Comparison of ENCODE assay signal across 8 cellular contexts in the genomic region with DNA sequence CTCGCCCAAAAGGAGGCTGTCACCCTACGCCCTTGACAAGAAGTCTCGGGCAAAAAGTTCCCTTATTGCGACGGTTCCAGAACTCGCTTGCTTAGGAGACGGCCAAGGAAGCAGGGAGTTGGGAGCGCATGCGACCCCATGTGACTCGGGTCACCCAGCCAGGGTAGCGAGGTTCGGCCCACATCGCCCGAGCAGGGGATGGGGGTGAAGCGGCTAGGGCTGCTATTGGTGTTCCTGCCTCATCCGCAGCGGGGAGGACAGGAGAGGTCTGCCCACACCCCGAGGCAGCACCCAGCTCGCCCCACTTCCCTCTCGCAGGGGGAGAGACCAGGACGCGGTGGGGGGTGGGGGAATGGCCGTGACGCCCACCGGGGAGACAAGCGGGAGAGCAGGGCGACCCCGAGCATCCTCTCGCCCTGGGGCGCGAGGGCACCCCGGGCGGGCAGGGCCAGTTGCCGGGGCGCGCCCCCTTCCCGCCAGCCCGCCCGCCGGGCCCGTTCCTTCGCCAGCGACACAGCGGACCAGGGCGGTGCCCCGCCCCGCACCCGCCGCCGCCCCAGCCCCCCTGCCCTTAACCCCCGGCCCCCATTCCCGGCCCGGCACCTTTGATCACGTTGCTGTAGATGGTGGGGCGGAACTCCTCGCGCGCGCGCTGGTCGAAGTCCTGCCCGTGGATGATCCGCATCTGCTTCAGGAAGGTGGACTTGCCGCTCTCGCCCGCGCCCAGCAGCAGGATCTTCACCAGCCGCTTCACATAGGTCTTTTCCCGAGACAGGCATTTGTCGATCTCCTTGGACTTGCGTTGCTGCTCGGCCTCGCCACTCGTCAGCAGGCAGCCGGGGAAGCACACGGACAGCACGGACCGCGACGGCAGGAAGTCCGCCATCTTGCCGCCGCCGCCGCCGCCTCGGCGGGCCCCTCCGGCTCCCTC. TPM values are rescaled to one million over a fixed set of nuclear protein-coding genes. Genes with fewer than 3 reads are reported as not detected.
A peak's percentile ranks its signal among the peaks of the same experiment; 100 is the strongest.
DNase-seq lines count a peak whose midpoint lies in the region; ATAC-seq and TF ChIP-seq lines count a peak whose summit lies in the region.

No MANE protein-coding gene starts in this region.

- peak overlapping the region; percentile 92 for H3K27ac ChIP-seq in trophoblast cell (ENCODE audit: low read depth, low read length)
- H3K27ac ChIP-seq in vagina, result peak overlapping the region; percentile 99

- peak overlapping the region; percentile 97 for H2BK120ac ChIP-seq in trophoblast cell (ENCODE audit: insufficient read depth, low read length, poor library complexity)

- H3K79me2 ChIP-seq in trophoblast cell (ENCODE audit: control insufficient read depth, insufficient read depth, low read length, poor library complexity), result peaks cover 16% of the 10 kb centered on the region

- peak overlapping the region; percentile 85 for H3K4me3 ChIP-seq in AG04449 (ENCODE audit: low read depth, low read length)
- peak overlapping the region; percentile 91 for H3K4me3 ChIP-seq in adipocyte (ENCODE audit: low read length)
- H3K4me3 ChIP-seq in trophoblast cell (ENCODE audit: low read depth, low read length), result peak overlapping the region; percentile 90
- peak overlapping the region; percentile 77 to 85 for H3K4me3 ChIP-seq in vagina

- H3K79me1 ChIP-seq in trophoblast cell (ENCODE audit: low read length), result peaks cover 23% of the 10 kb centered on the region

- ATAC-seq in GM18517 (IDR thresholded peaks at IDR 0.05; ENCODE audit: unreplicated experiment) (peak; percentile 28), HG03097 (IDR thresholded peaks at IDR 0.05; ENCODE audit: low FRiP score, unreplicated experiment) (peak; percentile 36), left cardiac atrium (peak; percentile 48 to 55)

- intact Hi-C loops in left cardiac atrium (cut with DNase I), result loop anchor here (5.0 to 10.0 kb wide), 2 partner anchors 79 to 81 kb away; no protein-coding TSS in a partner anchor
- intact Hi-C loops in vagina (cut with DNase I), result loop anchor here (2.0 to 5.0 kb wide), 2 partner anchors 45 to 79 kb away; no protein-coding TSS in a partner anchor

- H3K9ac ChIP-seq in adipocyte (ENCODE audit: low read length), result peak overlapping the region; percentile 99
- peak overlapping the region; percentile 62 for H3K9ac ChIP-seq in trophoblast cell (ENCODE audit: low read length)

- H2AFZ ChIP-seq in trophoblast cell (ENCODE audit: insufficient read depth, low read length, poor library complexity), result peak overlapping the region; percentile 96

- peaks cover 12% of the 10 kb centered on the region for H3K4me1 ChIP-seq in adipocyte (ENCODE audit: control insufficient read depth, insufficient read depth, low read length)
- peaks cover 13 to 17% of the 10 kb centered on the region in 2 experiments for H3K4me1 ChIP-seq in trophoblast cell (ENCODE audit: control insufficient read depth in 1 of 2, insufficient read depth in 2 of 2, low read length in 2 of 2)
- peaks cover 53% of the 10 kb centered on the region for H3K4me1 ChIP-seq in vagina

- H3K36me3 ChIP-seq in adipocyte (ENCODE audit: control insufficient read depth, insufficient read depth, low read length, severe bottlenecking), result peaks cover 24% of the 10 kb centered on the region
- peaks cover 11% of the 10 kb centered on the region in 2 experiments for H3K36me3 ChIP-seq in trophoblast cell (ENCODE audit: control insufficient read depth in 1 of 2, insufficient read depth in 2 of 2, low read length in 2 of 2)
- peaks cover 0 to 22% of the 10 kb centered on the region in 2 donors for H3K36me3 ChIP-seq in vagina

- no peaks in the 10 kb centered on the region for H3K9me3 ChIP-seq in adipocyte (ENCODE audit: control insufficient read depth, low read length)
- H3K9me3 ChIP-seq in trophoblast cell (ENCODE audit: insufficient read depth, low read depth, low read length), result no peaks in the 10 kb centered on the region
- H3K9me3 ChIP-seq in vagina, result no peaks in the 10 kb centered on the region

- POLR2A ChIA-PET in AG04449 (lab: Yijun Ruan, JAX), result interaction anchor here (0.6 to 1.5 kb wide), 6 partner anchors 16 to 347 kb away, joined by 3 to 6 read pairs (median 3); no protein-coding TSS in a partner anchor

- peak overlapping the region; percentile 77 for H3K4me2 ChIP-seq in trophoblast cell (ENCODE audit: low read length)

- peak overlapping the region; percentile 100 for H3K18ac ChIP-seq in trophoblast cell (ENCODE audit: low read length)

- in situ Hi-C loops in SK-MEL-5 (cut with HindIII; ENCODE audit: low pct_unique_long_range_greater_than_20kb, low sequenced_read_pairs), result no loop called here

- H3K27me3 ChIP-seq in adipocyte (replicated peaks; ENCODE audit: control insufficient read depth, insufficient read depth, low read length) (no peaks in the 10 kb centered on the region), trophoblast cell (ENCODE audit: insufficient read depth, low read length) (no peaks in the 10 kb centered on the region), vagina (no peaks in the 10 kb centered on the region)

- H2BK12ac ChIP-seq in trophoblast cell (ENCODE audit: low read length), result peak overlapping the region; percentile 82

- no peak overlapping the region for H3K23ac ChIP-seq in trophoblast cell (ENCODE audit: low read length)

- peak overlapping the region; percentile 97 for H4K12ac ChIP-seq in trophoblast cell (ENCODE audit: low read depth, low read length)

- WGBS in trophoblast cell (ENCODE audit: extremely low coverage, insufficient coverage, insufficient read length), result no CpG with 5 or more reads among the region's 89 CpGs

- peak in 1 of 2 donors; percentile 83 for TF ChIP-seq POLR2A in vagina (IDR thresholded peaks at IDR 0.05)

- peak overlapping the region; percentile 99 for H4K8ac ChIP-seq in trophoblast cell (ENCODE audit: low read depth, low read length)

- TF ChIP-seq CTCF in AG04449 (IDR thresholded peaks at IDR 0.05; ENCODE audit: insufficient read depth, low read length, missing control alignments), result no peak
- TF ChIP-seq CTCF in vagina (IDR thresholded peaks at IDR 0.05), result no peak

- H3K4ac ChIP-seq in trophoblast cell (ENCODE audit: low read depth, low read length), result peak overlapping the region; percentile 98

- CTCF ChIA-PET in AG04449 (lab: Yijun Ruan, JAX), result interaction anchor here (1.0 to 3.0 kb wide), 2 partner anchors 44 to 130 kb away, joined by 3 to 17 read pairs; no protein-coding TSS in a partner anchor

- H4K91ac ChIP-seq in trophoblast cell (ENCODE audit: low read depth, low read length), result peak overlapping the region; percentile 99

- peak overlapping the region; percentile 100 for H2BK5ac ChIP-seq in trophoblast cell (ENCODE audit: low read depth, low read length, poor library complexity)

- peak overlapping the region; percentile 97 for H2AK5ac ChIP-seq in trophoblast cell (ENCODE audit: low read length)

- DNase-seq in AG04449 (ENCODE audit: low read depth, low spot score), result no peak
- peak; percentile 66 for DNase-seq in SK-MEL-5 (ENCODE audit: low read depth, low spot score)
- DNase-seq in adipocyte (ENCODE audit: low read depth), result peak; percentile 70
- peak; percentile 69 for DNase-seq in left cardiac atrium
- DNase-seq in trophoblast cell, result peak; percentile 60 to 76
- DNase-seq in vagina (ENCODE audit: extremely low spot score in 2 of 2), result peak in 1 of 2 donors; percentile 93

- H3K14ac ChIP-seq in trophoblast cell (ENCODE audit: low read length), result peak overlapping the region; percentile 100

RNA-seq across cellular contexts. Expression of a gene that starts 0.6 kb away (rescaled TPM):
- 130 and 134 TPM in 2 replicates for total RNA-seq in SK-MEL-5 (2014; rRNA removed; shearing (Covaris generic))
- 70.0 and 101 TPM in 2 replicates for polyA plus RNA-seq in SK-MEL-5 (2015; cell fraction: cytosol; rRNA removed)
- 65.2 and 66.8 TPM in 2 replicates for polyA plus RNA-seq in SK-MEL-5 (2015; cell fraction: nucleus; rRNA removed)
- total RNA-seq in left cardiac atrium, result 10 to 100 TPM; 24.6 to 25.9 TPM
- polyA plus RNA-seq in trophoblast cell (2013), result 86.8 and 89.6 TPM in 2 replicates
- 41.7 TPM for total RNA-seq in vagina
